30 cellular contexts compared by ENCODE assay signal in genomic region chr5:155046591-155046990, GRCh38. TPM values are rescaled to one million over a fixed set of nuclear protein-coding genes. Genes with fewer than 3 reads are reported as not detected.
DNase-seq lines count a peak whose midpoint lies in the region; ATAC-seq and TF ChIP-seq lines count a peak whose summit lies in the region.
"Had no signal": no experiment of that assay in that cellular context is flagged by ENCODE, and none has a peak within 500 bp of the region (broad histone marks: within the 10 kb centered on the region; RNA-seq: fewer than 3 reads in every experiment).

No MANE protein-coding gene starts in this region.

- H3K27ac ChIP-seq in HEK293 (ENCODE audit: extremely low read depth, low read depth, low read length) (no peak overlapping the region), stomach (no peak overlapping the region)
- H3K27ac ChIP-seq: C4-2B, heart right ventricle, HL-60, tibial nerve had no signal

- CTCF ChIA-PET in HEK293 (lab: Yijun Ruan, JAX): no interaction called here

- no peaks in the 10 kb centered on the region for H3K9me3 ChIP-seq in HEK293 (ENCODE audit: control insufficient read depth, insufficient read depth, low read depth, low read length)
- no peaks in the 10 kb centered on the region for H3K9me3 ChIP-seq in stomach
- H3K9me3 ChIP-seq: heart right ventricle, tibial nerve had no signal

- H3K4me1 ChIP-seq in HEK293 (ENCODE audit: control insufficient read depth, insufficient read depth, low read length): no peaks in the 10 kb centered on the region
- H3K4me1 ChIP-seq in stomach: no peaks in the 10 kb centered on the region
- H3K4me1 ChIP-seq: heart right ventricle, tibial nerve had no signal

- DNase-seq in NCI-H1092 treated with DMSO at 0.1 percent for 48 hours (lab: John Stamatoyannopoulos, UW): peak; percentile 2
- no peak for DNase-seq in NCI-H1092 (lab: John Stamatoyannopoulos, UW)
- peak; percentile 19 for DNase-seq in NCI-H774 (lab: John Stamatoyannopoulos, UW)
- DNase-seq in islet precursor cell: peak; percentile 86
- DNase-seq in NOMO-1 (lab: John Stamatoyannopoulos, UW; ENCODE audit: unreplicated experiment in 2 of 2): no peak
- no peak for DNase-seq in stomach
- DNase-seq: 8988T; activated CD4-positive, alpha-beta T cell treated with anti-CD3 and anti-CD28 coated beads for 36 hours; activated CD8-positive, alpha-beta T cell treated with anti-CD3 and anti-CD28 coated beads, Interleukin-2, amount 10 ng/mL, durations not matched to agents 7 days and 5 days; activated naive CD4-positive, alpha-beta T cell treated with anti-CD3 and anti-CD28 coated beads, Interleukin-2, amount 50 U/mL, for 16 hours; amniotic stem cell; heart right ventricle; left cardiac atrium; MM.1S; natural killer cell; NCI-H1436; NCI-H2171; NCI-H526 treated with DMSO at 0.1 percent for 48 hours; occipital lobe; SIG-M5; stimulated activated CD4-positive, alpha-beta T cell treated with anti-CD3 and anti-CD28 coated beads, Interleukin-4, amount 100 ng/mL, for 24 hours; SW 1271 had no signal

- WGBS in stomach, 5 donors: 27 to 57% (median 41%) methylated on average over 2 of the region's 2 CpGs

- intact Hi-C loops in stomach (cut with DNase I; ENCODE audit: low total_unique reads): no loop called here

- POLR2A ChIA-PET in HEK293 (lab: Yijun Ruan, JAX): no interaction called here

- H3K4me3 ChIP-seq in HEK293 (ENCODE audit: low read depth, low read length) (no peak overlapping the region), stomach (no peak overlapping the region)
- H3K4me3 ChIP-seq: heart right ventricle, lung, tibial nerve had no signal

- no peak for TF ChIP-seq CTCF in HEK293 (tag by site-specific recombination; IDR thresholded peaks at IDR 0.05)
- no peak for TF ChIP-seq CTCF in stomach (IDR thresholded peaks at IDR 0.05)

- H3K36me3 ChIP-seq in HEK293 (ENCODE audit: control insufficient read depth in 2 of 2, insufficient read depth in 1 of 2, low read length in 2 of 2) (no peaks in the 10 kb centered on the region), stomach (no peaks in the 10 kb centered on the region)
- H3K36me3 ChIP-seq: heart right ventricle, tibial nerve had no signal

- no peaks in the 10 kb centered on the region for H3K27me3 ChIP-seq in stomach
- H3K27me3 ChIP-seq: heart right ventricle, tibial nerve had no signal

- TF ChIP-seq POLR2A in stomach (IDR thresholded peaks at IDR 0.05): no peak

- no peak for TF ChIP-seq EP300 in stomach (IDR thresholded peaks at IDR 0.05)

- ATAC-seq in GM21717 (IDR thresholded peaks at IDR 0.05; ENCODE audit: unreplicated experiment): no peak
- ATAC-seq: activated CD4-positive, alpha-beta T cell treated with anti-CD3 and anti-CD28 coated beads for 36 hours; activated CD8-positive, alpha-beta T cell treated with anti-CD3 and anti-CD28 coated beads, Interleukin-2, amount 10 ng/mL, durations not matched to agents 7 days and 5 days; activated T-helper 17 cell treated with anti-CD3 and anti-CD28 coated beads, Interleukin-2, amount 50 U/mL, for 72 hours; heart right ventricle; left cardiac atrium; natural killer cell had no signal

TF ChIP-seq in HEK293, 187 proteins besides CTCF, POLR2A, EP300 and RAD21:
- TF ChIP-seq ZNF133 (tag by site-specific recombination; IDR thresholded peaks at IDR 0.05) (no peak), ZIC2 (tag by site-specific recombination; IDR thresholded peaks at IDR 0.05) (peak; percentile 28)

RNA-seq across cellular contexts. Expression of gene KIF4B, which starts 33.0 kb away (rescaled TPM):
- total RNA-seq in stomach: under 1 TPM in 1 of 5 donors, not detected in 4; 0.18 TPM
- not detected for polyA plus RNA-seq in stomach
- total RNA-seq: lung, mononuclear cell, natural killer cell, tibial nerve had no signal
- polyA plus RNA-seq: heart right ventricle had no signal

Comparison
In these comparisons a context has a peak if more than half of its experiments do, and no peak if none do; other contexts are left out.
1. DNase-seq: peak in NCI-H1092 treated with DMSO at 0.1 percent for 48 hours (single experiment), NCI-H774 (single experiment) and islet precursor cell (single experiment); none in NCI-H1092 (single experiment), NOMO-1 (0 of 2) and stomach (single experiment).